28 cellular contexts compared by ENCODE assay signal in the genomic region with DNA sequence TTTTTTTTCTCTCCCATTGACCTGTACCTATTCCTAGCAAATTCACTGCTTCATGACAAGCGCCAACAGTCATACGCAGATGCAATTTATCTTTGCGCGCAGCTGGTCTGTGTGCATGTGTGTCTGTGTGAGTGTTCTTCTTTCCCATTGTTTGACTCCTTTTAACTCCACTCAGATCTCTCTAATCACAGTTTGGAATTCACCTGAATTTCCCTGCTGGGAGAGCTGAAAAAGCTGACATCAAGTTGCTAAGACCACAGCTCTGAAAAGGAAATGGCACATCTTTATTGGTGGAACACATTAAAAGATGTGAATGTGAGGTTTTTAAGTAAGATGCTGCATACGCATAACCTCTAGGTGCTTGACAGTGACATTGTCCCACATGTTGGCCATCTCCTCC.
DNase-seq lines count a peak whose midpoint lies in the region; ATAC-seq, FAIRE-seq and TF ChIP-seq lines count a peak whose summit lies in the region.
"Had no signal": no experiment of that assay in that cellular context is flagged by ENCODE, and none has a peak within 500 bp of the region (broad histone marks: within the 10 kb centered on the region; RNA-seq: fewer than 3 reads in every experiment).

No MANE protein-coding gene starts in this region.

- DNase-seq in BE2C, result peak; percentile 25
- DNase-seq in GM12892 (ENCODE audit: insufficient read length), result no peak
- DNase-seq in mesothelial cell of epicardium (ENCODE audit: low spot score in 2 of 2, unreplicated experiment in 2 of 2), result no peak
- no peak for DNase-seq in DMS79 treated with DMSO at 0.1 percent for 48 hours (lab: John Stamatoyannopoulos, UW)
- DNase-seq in KBM-7, result no peak
- DNase-seq: COR-L47; dermis blood vessel endothelial cell; hypothalamus; left ventricle myocardium superior; NCI-H1105; NCI-H187 treated with DMSO at 0.1 percent for 48 hours; NCI-H226; Peyer's patch; SHP77 treated with DMSO at 0.1 percent for 48 hours; sigmoid colon; stimulated activated naive CD4-positive, alpha-beta T cell; SW 1271; T-helper 9 cell; testis had no signal

- H3K27me3 Mint-ChIP-seq in activated naive CD8-positive, alpha-beta T cell, result no peaks in the 10 kb centered on the region
- H3K27me3 Mint-ChIP-seq in mesothelial cell of epicardium (ENCODE audit: low read depth), result no peaks in the 10 kb centered on the region
- H3K27me3 Mint-ChIP-seq: IgD-negative memory B cell had no signal

- FAIRE-seq in GM12892 (lab: Jason Lieb, UNC), result peak; percentile 5
- FAIRE-seq: islet of Langerhans, urothelium cell line had no signal

- H3K27ac Mint-ChIP-seq in activated naive CD8-positive, alpha-beta T cell, result peak overlapping the region; percentile 50
- peak overlapping the region; percentile 70 for H3K27ac Mint-ChIP-seq in mesothelial cell of epicardium

- TF ChIP-seq CTCF in BE2C (IDR thresholded peaks at IDR 0.05; ENCODE audit: low read depth, low read length), result no peak
- TF ChIP-seq CTCF in mesothelial cell of epicardium (IDR thresholded peaks at IDR 0.05; ENCODE audit: unreplicated experiment), result no peak

- in situ Hi-C loops in KBM-7 (cut with MboI; ENCODE audit: low pct_unique_long_range_greater_than_20kb, low sequenced_read_pairs), result no loop called here

- H3K4me1 ChIP-seq in BE2C, result peaks cover 24% of the 10 kb centered on the region
- H3K4me1 ChIP-seq: BLaER1, testis had no signal

- no peak overlapping the region for H3K4me3 Mint-ChIP-seq in activated naive CD8-positive, alpha-beta T cell
- no peak overlapping the region for H3K4me3 Mint-ChIP-seq in mesothelial cell of epicardium
- H3K4me3 Mint-ChIP-seq: IgD-negative memory B cell had no signal

- H3K36me3 ChIP-seq in BE2C, result no peaks in the 10 kb centered on the region
- H3K36me3 ChIP-seq: BLaER1, gastroesophageal sphincter, Peyer's patch, sigmoid colon had no signal

- H3K9me3 Mint-ChIP-seq in activated naive CD8-positive, alpha-beta T cell (ENCODE audit: low read depth), result no peaks in the 10 kb centered on the region
- no peaks in the 10 kb centered on the region for H3K9me3 Mint-ChIP-seq in mesothelial cell of epicardium
- H3K9me3 Mint-ChIP-seq: activated T-helper 2 cell treated with anti-CD3 and anti-CD28 coated beads, Interferon-gamma antibody, Interleukin-2, Interleukin-4, amounts not matched to agents 10 μg/mL and 5 μg/mL and 100 μg/mL, durations not matched to agents 14 hours and 24 hours and 36 hours; IgD-negative memory B cell had no signal

- H3K36me3 Mint-ChIP-seq in activated naive CD8-positive, alpha-beta T cell, result peaks cover 11% of the 10 kb centered on the region
- peaks cover 1% of the 10 kb centered on the region for H3K36me3 Mint-ChIP-seq in mesothelial cell of epicardium

- no peaks in the 10 kb centered on the region for H3K27me3 ChIP-seq in BE2C
- H3K27me3 ChIP-seq: BLaER1, gastroesophageal sphincter, Peyer's patch, sigmoid colon, testis had no signal

- no peak for ATAC-seq in GM18517 (IDR thresholded peaks at IDR 0.05; ENCODE audit: unreplicated experiment)
- ATAC-seq in HG03108 (IDR thresholded peaks at IDR 0.05; ENCODE audit: unreplicated experiment), result no peak
- ATAC-seq: gastroesophageal sphincter, left ventricle myocardium superior had no signal

- no peaks in the 10 kb centered on the region for H3K9me3 ChIP-seq in BE2C
- H3K9me3 ChIP-seq: BLaER1, gastroesophageal sphincter, Peyer's patch, sigmoid colon, testis had no signal

- H3K4me1 Mint-ChIP-seq in activated naive CD8-positive, alpha-beta T cell (ENCODE audit: low read depth), result peaks cover 68% of the 10 kb centered on the region
- peaks cover 64% of the 10 kb centered on the region for H3K4me1 Mint-ChIP-seq in mesothelial cell of epicardium

- TF ChIP-seq POLR2A in GM12892 (IDR thresholded peaks at IDR 0.05; ENCODE audit: low read depth, low read length), result no peak

- H3K4me3 ChIP-seq in BE2C (ENCODE audit: low read depth, low read length), result no peak overlapping the region
- H3K4me3 ChIP-seq: BLaER1, gastroesophageal sphincter, Peyer's patch, sigmoid colon, testis had no signal
